ENCODE assay signal across 1 cellular context in the genomic region with DNA sequence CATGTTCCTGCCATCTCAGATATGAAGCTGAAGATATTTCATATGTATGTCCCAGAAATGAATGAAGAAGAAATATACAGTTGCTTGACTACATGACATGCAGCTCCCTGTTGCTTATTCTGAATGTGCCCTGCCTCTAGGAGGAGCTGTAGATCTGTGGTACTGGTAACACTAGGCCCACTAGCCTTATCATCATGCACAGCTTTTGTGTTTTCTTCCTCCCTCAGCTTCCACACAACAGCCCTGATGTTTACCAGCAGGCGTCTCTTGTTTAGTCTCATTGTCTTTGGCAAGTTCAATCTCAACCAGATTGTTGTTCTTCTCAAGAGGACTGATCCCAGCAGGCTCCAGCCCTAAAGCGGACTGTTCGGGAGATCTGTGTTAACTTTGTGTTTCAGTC.
TF ChIP-seq lines count a peak whose summit lies in the region.

No MANE protein-coding gene starts in this region.

TF ChIP-seq in H1, 55 proteins besides CTCF, POLR2A, EP300 and RAD21:
- peak; percentile 55 for TF ChIP-seq NANOG (IDR thresholded peaks at IDR 0.05; ENCODE audit: insufficient read depth, low read depth, low read length, poor library complexity, severe bottlenecking)
